In the genomic region with DNA sequence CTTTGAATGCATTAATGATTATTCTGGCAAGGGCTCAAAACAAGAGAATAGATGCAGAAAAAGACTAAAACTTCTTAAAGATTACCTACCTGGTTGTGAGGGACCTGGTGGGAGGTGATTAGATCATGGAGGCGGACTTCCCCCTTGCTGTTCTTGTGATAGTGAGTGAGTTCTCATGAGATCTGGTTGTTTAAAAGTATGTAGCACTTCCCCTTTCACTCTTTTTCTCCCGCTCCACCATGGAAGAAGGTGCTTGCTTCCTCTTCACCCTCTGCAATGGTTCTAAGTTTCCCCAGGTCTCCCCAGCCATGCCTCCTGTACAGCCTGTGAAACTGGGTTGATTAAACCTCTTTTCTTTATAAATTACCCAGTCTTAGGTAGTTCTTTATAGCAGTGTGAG, we compare ENCODE assay signal across 12 cellular contexts.
DNase-seq lines count a peak whose midpoint lies in the region; ATAC-seq and TF ChIP-seq lines count a peak whose summit lies in the region.
"Had no signal": no experiment of that assay in that cellular context is flagged by ENCODE, and none has a peak within 500 bp of the region (broad histone marks: within the 10 kb centered on the region; RNA-seq: fewer than 3 reads in every experiment).

No MANE protein-coding gene starts in this region.

- H3K9ac ChIP-seq in BLaER1: no peak overlapping the region

- ATAC-seq in psoas muscle: no peak

- H2AFZ ChIP-seq in OCI-LY7 (ENCODE audit: low read length): no peak overlapping the region

- H3K27me3 ChIP-seq in BLaER1 (no peaks in the 10 kb centered on the region), HL-60 (ENCODE audit: insufficient read depth, poor library complexity, severe bottlenecking) (no peaks in the 10 kb centered on the region), psoas muscle (ENCODE audit: insufficient read depth in 3 of 3, low read length in 2 of 3) (no peaks in the 10 kb centered on the region)
- H3K27me3 ChIP-seq: MG63 had no signal

- H4K20me1 ChIP-seq in BLaER1: no peaks in the 10 kb centered on the region
- no peaks in the 10 kb centered on the region for H4K20me1 ChIP-seq in OCI-LY7 (ENCODE audit: insufficient read depth, low read length)

- H3K27ac ChIP-seq in BLaER1 (no peak overlapping the region), HL-60 (replicated peaks) (peak overlapping the region; percentile 15), coronary artery (peak overlapping the region; percentile 94 to 98), psoas muscle (peak overlapping the region; percentile 31), OCI-LY7 (ENCODE audit: low read depth, low read length, poor library complexity, severe bottlenecking) (no peak overlapping the region)
- H3K27ac ChIP-seq: RWPE1 had no signal

- H3K9me2 ChIP-seq in OCI-LY7 (ENCODE audit: insufficient read depth, low read length): no peaks in the 10 kb centered on the region

- H3K4me2 ChIP-seq in BLaER1 (peak overlapping the region; percentile 75), OCI-LY7 (ENCODE audit: low read length) (no peak overlapping the region)

- H3K4me1 ChIP-seq in BLaER1 (peaks cover 74% of the 10 kb centered on the region), psoas muscle (peaks cover 45% of the 10 kb centered on the region), OCI-LY7 (ENCODE audit: insufficient read depth, low read length, poor library complexity, severe bottlenecking) (no peaks in the 10 kb centered on the region)

- H3K79me2 ChIP-seq in OCI-LY7 (ENCODE audit: insufficient read depth, low read depth, low read length): no peaks in the 10 kb centered on the region

- TF ChIP-seq CTCF in HL-60 (IDR thresholded peaks at IDR 0.05; ENCODE audit: insufficient read depth, low read length) (no peak), coronary artery (IDR thresholded peaks at IDR 0.05) (no peak), psoas muscle (IDR thresholded peaks at IDR 0.05) (no peak), OCI-LY7 (conservative IDR thresholded peaks at IDR 0.05; ENCODE audit: low read length) (no peak)

- no peak overlapping the region for H3K4me3 ChIP-seq in BLaER1
- no peak overlapping the region for H3K4me3 ChIP-seq in HL-60 (replicated peaks; ENCODE audit: insufficient read depth, low read length)
- no peak overlapping the region for H3K4me3 ChIP-seq in coronary artery
- no peak overlapping the region for H3K4me3 ChIP-seq in psoas muscle
- H3K4me3 ChIP-seq in OCI-LY7 (ENCODE audit: low read depth, low read length, poor library complexity, severe bottlenecking): no peak overlapping the region
- H3K4me3 ChIP-seq: MG63 had no signal

- CTCF ChIA-PET in OCI-LY7 (lab: Charles Lee; ENCODE audit: unreplicated experiment): no interaction called here

- intact Hi-C loops in psoas muscle (cut with DNase I): no loop called here
- intact Hi-C loops in OCI-LY7 (cut with micrococcal nuclease; ENCODE audit: unreplicated experiment): no loop called here

- 85 to 98% (median 90%) methylated on average over 2 of the region's 2 CpGs for WGBS in psoas muscle, 3 donors

- BruUV-seq in OCI-LY7 (replicated peaks; lab: Mats Ljungman, UMichigan): no TSS peak

- H3K9me3 ChIP-seq in BLaER1: peaks cover 24% of the 10 kb centered on the region
- no peaks in the 10 kb centered on the region for H3K9me3 ChIP-seq in psoas muscle
- no peaks in the 10 kb centered on the region for H3K9me3 ChIP-seq in OCI-LY7 (ENCODE audit: low read length)

- POLR2A ChIA-PET in OCI-LY7 (lab: Charles Lee): no interaction called here

- peak; percentile 33 to 68 for DNase-seq in HL-60 (ENCODE audit: low read depth in 1 of 2, low spot score in 1 of 2)
- DNase-seq in coronary artery (ENCODE audit: low spot score): no peak
- DNase-seq in psoas muscle: no peak
- no peak for DNase-seq in anterior cingulate cortex (lab: John Stamatoyannopoulos, UW)
- no peak for DNase-seq in OCI-LY7 (ENCODE audit: low spot score)
- no peak for DNase-seq in activated CD4-positive, CD25-positive, alpha-beta regulatory T cell treated with anti-CD3 and anti-CD28 coated beads, Interleukin-2, amount 50 U/mL, for 72 hours
- DNase-seq in hepatic stellate cell (ENCODE audit: low spot score): no peak
- DNase-seq: cerebellar nuclear complex, NCI-H345 had no signal

- peaks cover 7% of the 10 kb centered on the region; the same call in 1 of the 2 replicates for H3K36me3 ChIP-seq in BLaER1
- no peaks in the 10 kb centered on the region for H3K36me3 ChIP-seq in psoas muscle (ENCODE audit: insufficient read depth in 1 of 2, low read depth in 1 of 2)
- H3K36me3 ChIP-seq in OCI-LY7 (ENCODE audit: insufficient read depth, low read length): no peaks in the 10 kb centered on the region
- H3K36me3 ChIP-seq: MG63 had no signal

Comparison
In these comparisons a context has a peak if more than half of its experiments do, and no peak if none do; other contexts are left out.
1. H3K27ac ChIP-seq: peak in HL-60 (single experiment), coronary artery (2 of 2) and psoas muscle (single experiment); none in BLaER1 (single experiment) and OCI-LY7 (single experiment).
2. DNase-seq: peak in HL-60 (2 of 2); none in coronary artery (single experiment), psoas muscle (0 of 2), anterior cingulate cortex (0 of 58), OCI-LY7 (single experiment), activated CD4-positive, CD25-positive, alpha-beta regulatory T cell treated with anti-CD3 and anti-CD28 coated beads, Interleukin-2, amount 50 U/mL, for 72 hours (single experiment) and hepatic stellate cell (single experiment).